ENCODE assay signal across 8 cellular contexts in the genomic region with DNA sequence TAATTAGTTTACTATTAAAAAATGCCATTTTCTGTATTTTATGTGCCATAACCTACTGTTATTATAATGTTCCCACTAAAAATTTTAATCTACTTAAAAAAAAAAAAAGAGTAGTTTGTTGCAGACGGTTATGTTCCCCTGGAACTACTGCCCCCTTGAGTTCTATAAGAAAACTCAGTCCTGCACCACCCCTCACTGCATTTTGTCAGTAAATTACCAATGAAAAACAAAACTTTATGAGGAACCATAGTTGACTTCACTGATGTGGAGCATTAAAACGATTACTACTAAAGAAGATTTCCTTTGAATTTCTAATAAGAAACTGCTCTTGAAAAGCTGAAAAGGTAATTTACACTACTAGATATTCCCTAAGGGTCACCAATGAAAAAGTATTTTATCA.
DNase-seq lines count a peak whose midpoint lies in the region; ATAC-seq and TF ChIP-seq lines count a peak whose summit lies in the region.

No MANE protein-coding gene starts in this region.

- no peak overlapping the region for H3K4me3 ChIP-seq in AG10803 (ENCODE audit: low read length)
- no peak overlapping the region for H3K4me3 ChIP-seq in Panc1 (ENCODE audit: low read depth in 2 of 2, low read length in 2 of 2)

- DNase-seq in AG10803 (ENCODE audit: low read depth) (peak; percentile 47), Panc1 (ENCODE audit: low read depth, low spot score) (no peak), germinal center (ENCODE audit: low spot score) (peak; percentile 4), NCI-H2081 treated with DMSO at 0.1 percent for 48 hours (lab: John Stamatoyannopoulos, UW) (no peak)
- no peak for DNase-seq in stimulated activated naive CD8-positive, alpha-beta T cell treated with anti-CD3 and anti-CD28 coated beads, Interleukin-15, Interleukin-2, amounts not matched to agents 100 U/mL and 50 U/mL, for 24 hours

- no peak overlapping the region for H3K27ac ChIP-seq in Panc1 (ENCODE audit: low read length)

- POLR2A ChIA-PET in Panc1 (lab: Charles Lee): no interaction called here

- BruUV-seq in Panc1 (replicated peaks; lab: Mats Ljungman, UMichigan): no TSS peak

- in situ Hi-C loops in Panc1 (cut with HindIII; ENCODE audit: low pct_unique_long_range_greater_than_20kb, low sequenced_read_pairs): no loop called here

- no peaks in the 10 kb centered on the region for H3K36me3 ChIP-seq in Panc1 (ENCODE audit: control insufficient read depth, insufficient read depth, low read length)

- ATAC-seq in GM18868 (IDR thresholded peaks at IDR 0.05; ENCODE audit: unreplicated experiment) (peak; percentile 70), Panc1 (no peak), HG03378 (IDR thresholded peaks at IDR 0.05; ENCODE audit: unreplicated experiment) (no peak), GM21423 (IDR thresholded peaks at IDR 0.05; ENCODE audit: unreplicated experiment) (no peak)
- no peak for ATAC-seq in stimulated activated naive CD8-positive, alpha-beta T cell treated with anti-CD3 and anti-CD28 coated beads, Interleukin-15, Interleukin-2, amounts not matched to agents 100 U/mL and 50 U/mL, for 24 hours

- intact Hi-C loops in Panc1 (cut with micrococcal nuclease; ENCODE audit: unreplicated experiment): no loop called here

- no peaks in the 10 kb centered on the region for H3K27me3 ChIP-seq in Panc1 (ENCODE audit: control insufficient read depth, insufficient read depth, low read length)

- peak; percentile 72 for TF ChIP-seq CTCF in AG10803 (conservative IDR thresholded peaks at IDR 0.05; ENCODE audit: low read length)
- TF ChIP-seq CTCF in Panc1 (IDR thresholded peaks at IDR 0.05): peak; percentile 57; the same call in 1 of the 2 replicates

- CTCF ChIA-PET in Panc1 (lab: Charles Lee): no interaction called here

- H3K9me3 ChIP-seq in Panc1 (ENCODE audit: control insufficient read depth, insufficient read depth, low read depth, low read length): no peaks in the 10 kb centered on the region

- H3K4me1 ChIP-seq in Panc1 (ENCODE audit: control insufficient read depth, insufficient read depth, low read length): no peaks in the 10 kb centered on the region

Comparison
In these comparisons a context has a peak if more than half of its experiments do, and no peak if none do; other contexts are left out.
1. DNase-seq: peak in AG10803 (single experiment) and germinal center (single experiment); none in Panc1 (single experiment), stimulated activated naive CD8-positive, alpha-beta T cell treated with anti-CD3 and anti-CD28 coated beads, Interleukin-15, Interleukin-2, amounts not matched to agents 100 U/mL and 50 U/mL, for 24 hours (single experiment) and NCI-H2081 treated with DMSO at 0.1 percent for 48 hours (single experiment).